ENCODE assay signal across 8 cellular contexts in the genomic region with DNA sequence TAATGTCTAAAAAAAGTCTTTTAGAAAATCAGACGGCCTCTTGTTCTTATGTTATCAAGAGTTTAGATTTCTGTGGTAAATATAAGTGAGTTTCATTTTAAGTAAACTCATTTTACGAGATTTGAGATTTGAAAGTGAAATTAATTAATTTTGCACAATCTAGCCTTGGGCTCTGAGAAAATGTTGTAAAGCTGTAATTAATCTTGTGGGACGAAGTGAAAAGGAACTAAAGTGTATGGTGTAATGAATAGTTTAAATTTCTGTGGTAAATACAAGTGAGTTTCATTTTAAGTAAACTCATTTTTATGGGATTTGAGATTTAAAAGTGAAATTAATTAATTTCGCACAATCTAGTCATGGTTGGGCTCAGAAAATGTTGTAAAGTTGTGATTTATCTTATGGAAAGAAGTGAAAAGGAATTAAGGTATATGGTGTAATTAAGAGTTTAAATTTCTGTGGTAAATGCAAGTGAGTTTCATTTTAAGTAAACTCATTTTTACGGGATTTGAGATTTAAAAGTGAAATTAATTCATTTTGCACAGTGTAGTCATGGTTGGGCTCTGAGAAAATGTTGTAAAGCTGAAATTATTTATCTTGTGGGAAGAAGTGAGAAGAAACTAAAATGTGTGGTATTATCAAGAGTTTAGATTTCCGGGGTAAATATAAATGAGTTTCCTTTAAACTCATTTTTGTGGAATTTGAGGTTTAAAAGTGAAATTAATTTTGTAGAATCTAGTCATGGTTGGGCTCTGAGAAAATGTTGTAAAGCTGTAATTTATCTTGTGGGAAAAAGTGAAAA.
DNase-seq lines count a peak whose midpoint lies in the region; ATAC-seq and TF ChIP-seq lines count a peak whose summit lies in the region.

No MANE protein-coding gene starts in this region.

- DNase-seq in AG10803 (ENCODE audit: low read depth) (peak; percentile 45), coronary artery (ENCODE audit: low spot score) (no peak), activated gamma-delta T cell (lab: John Stamatoyannopoulos, UW) (no peak), epidermal melanocyte (ENCODE audit: insufficient read length, low spot score) (no peak)
- DNase-seq in activated CD8-positive, alpha-beta memory T cell treated with anti-CD3 and anti-CD28 coated beads, Interleukin-2, amount 50 U/mL, for 4 hours: no peak

- no peaks in the 10 kb centered on the region for H3K36me3 Mint-ChIP-seq in nephron (ENCODE audit: low read depth)

- H3K4me3 ChIP-seq in AG10803 (ENCODE audit: low read length): peak overlapping the region; percentile 72
- peak overlapping the region; percentile 71 for H3K4me3 ChIP-seq in coronary artery

- no peak for ATAC-seq in HG03097 (IDR thresholded peaks at IDR 0.05; ENCODE audit: low FRiP score, unreplicated experiment)

- no peaks in the 10 kb centered on the region for H3K9me3 Mint-ChIP-seq in nephron

- H3K36me3 ChIP-seq in KOPT-K1 (ENCODE audit: insufficient read depth, low read length): no peaks in the 10 kb centered on the region

- peak overlapping the region; percentile 73 to 84 (median 83) for H3K27ac Mint-ChIP-seq in nephron

- H3K27ac ChIP-seq in KOPT-K1 (ENCODE audit: low read depth, low read length, poor library complexity, severe bottlenecking): peak overlapping the region; percentile 72
- no peak overlapping the region for H3K27ac ChIP-seq in coronary artery

- no peaks in the 10 kb centered on the region for H3K27me3 Mint-ChIP-seq in nephron (ENCODE audit: low read depth)

- H3K9me3 ChIP-seq in KOPT-K1 (ENCODE audit: insufficient read depth, low read length, poor library complexity, severe bottlenecking): no peaks in the 10 kb centered on the region

- TF ChIP-seq CTCF in AG10803 (conservative IDR thresholded peaks at IDR 0.05; ENCODE audit: low read length) (no peak), coronary artery (IDR thresholded peaks at IDR 0.05) (no peak), nephron (IDR thresholded peaks at IDR 0.05; ENCODE audit: unreplicated experiment in 3 of 3) (no peak)

- H3K4me3 Mint-ChIP-seq in nephron: peak overlapping the region; percentile 86 to 92 (median 90)

- H3K4me1 Mint-ChIP-seq in nephron: peaks cover 24% of the 10 kb centered on the region
